In the genomic region with DNA sequence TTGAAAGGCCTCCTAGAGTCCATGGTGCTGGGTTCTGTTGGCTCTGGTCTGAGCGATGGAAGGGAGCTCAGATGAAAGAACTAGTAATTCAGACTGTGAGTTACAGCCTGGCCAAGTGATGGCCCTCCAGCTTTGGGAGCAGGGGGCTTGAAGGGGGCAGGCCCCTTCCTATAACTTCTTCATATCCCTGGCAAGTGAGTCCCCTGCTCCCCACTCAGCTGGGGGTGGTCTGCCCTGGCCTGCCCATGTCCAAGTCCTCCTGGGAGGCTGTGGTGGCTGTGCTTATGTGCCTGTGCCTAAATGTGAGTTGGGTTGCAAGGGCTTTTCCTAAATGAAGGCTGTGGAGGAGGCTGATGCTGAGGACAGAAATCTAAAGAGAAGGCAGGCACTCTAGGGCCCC, we compare ENCODE assay signal across 25 cellular contexts.
"Had no signal": no experiment of that assay in that cellular context is flagged by ENCODE, and none has a peak within 500 bp of the region (broad histone marks: within the 10 kb centered on the region; RNA-seq: fewer than 3 reads in every experiment).

No MANE protein-coding gene starts in this region.

- H3K4me3 Mint-ChIP-seq: activated B cell treated with CpG ODN at 0.5 μM for 24 hours; activated CD4-positive, alpha-beta memory T cell treated with anti-CD3 and anti-CD28 coated beads for 36 hours; activated naive CD8-positive, alpha-beta T cell treated with anti-CD3 and anti-CD28 coated beads, Interleukin-2, amount 50 U/mL, for 24 hours; immature natural killer cell; nephron progenitor cell; stimulated activated effector memory CD8-positive, alpha-beta T cell treated with anti-CD3 and anti-CD28 coated beads, Interleukin-12 subunit alpha, Interleukin-12 subunit beta, amount 100 ng/mL, for 72 hours; T-helper 17 cell had no signal

- H3K9me3 ChIP-seq: right lobe of liver, testis, upper lobe of right lung had no signal

- H3K36me3 ChIP-seq: right lobe of liver, upper lobe of right lung had no signal

- H3K27ac Mint-ChIP-seq: activated B cell treated with CpG ODN at 0.5 μM for 24 hours; activated CD4-positive, alpha-beta memory T cell treated with anti-CD3 and anti-CD28 coated beads for 36 hours; activated naive CD8-positive, alpha-beta T cell treated with anti-CD3 and anti-CD28 coated beads, Interleukin-2, amount 50 U/mL, for 24 hours; activated T-helper 2 cell treated with anti-CD3 and anti-CD28 coated beads, Interferon-gamma antibody, Interleukin-2, Interleukin-4, amounts not matched to agents 10 μg/mL and 5 μg/mL and 100 μg/mL, durations not matched to agents 14 hours and 24 hours and 36 hours; immature natural killer cell; nephron progenitor cell; stimulated activated effector memory CD8-positive, alpha-beta T cell treated with anti-CD3 and anti-CD28 coated beads, Interleukin-12 subunit alpha, Interleukin-12 subunit beta, amount 100 ng/mL, for 72 hours; T-helper 17 cell had no signal

- H3K9me3 Mint-ChIP-seq: activated B cell treated with CpG ODN at 0.5 μM for 24 hours; activated CD4-positive, alpha-beta memory T cell treated with anti-CD3 and anti-CD28 coated beads for 36 hours; activated naive CD8-positive, alpha-beta T cell treated with anti-CD3 and anti-CD28 coated beads, Interleukin-2, amount 50 U/mL, for 24 hours; activated T-helper 2 cell treated with anti-CD3 and anti-CD28 coated beads, Interferon-gamma antibody, Interleukin-2, Interleukin-4, amounts not matched to agents 10 μg/mL and 5 μg/mL and 100 μg/mL, durations not matched to agents 14 hours and 24 hours and 36 hours; stimulated activated effector memory CD8-positive, alpha-beta T cell treated with anti-CD3 and anti-CD28 coated beads, Interleukin-12 subunit alpha, Interleukin-12 subunit beta, amount 100 ng/mL, for 72 hours had no signal

- DNase-seq: activated B cell treated with CpG ODN at 0.5 μM for 24 hours; activated CD4-positive, alpha-beta memory T cell treated with anti-CD3 and anti-CD28 coated beads for 36 hours; activated CD4-positive, alpha-beta T cell treated with anti-CD3 and anti-CD28 coated beads for 48 hours; activated naive CD4-positive, alpha-beta T cell treated with anti-CD3 and anti-CD28 coated beads, Interleukin-2, amount 50 U/mL, for 16 hours; activated naive CD8-positive, alpha-beta T cell treated with anti-CD3 and anti-CD28 coated beads, Interleukin-2, amount 50 U/mL, for 24 hours; activated T-cell treated with anti-CD3 and anti-CD28 coated beads, Interleukin-2, amount 50 U/mL, for 1 hour; effector CD4-positive, alpha-beta T cell; erythroblast; foreskin fibroblast; immature natural killer cell; kidney glomerular epithelial cell; left ventricle myocardium superior; mammary epithelial cell; nephron progenitor cell; stimulated activated CD4-positive, alpha-beta T cell treated with anti-CD3 and anti-CD28 coated beads, Interleukin-1b, Interleukin-23, amount 100 ng/mL, for 48 hours; SW 1271; T-helper 17 cell; testis; upper lobe of right lung had no signal

- ATAC-seq: activated naive CD8-positive, alpha-beta T cell treated with anti-CD3 and anti-CD28 coated beads, Interleukin-2, amount 50 U/mL, for 24 hours; left ventricle myocardium superior; right lobe of liver; stimulated activated effector memory CD8-positive, alpha-beta T cell treated with anti-CD3 and anti-CD28 coated beads, Interleukin-12 subunit alpha, Interleukin-12 subunit beta, amount 100 ng/mL, for 72 hours; T-helper 17 cell; upper lobe of right lung had no signal

- H3K27ac ChIP-seq: parathyroid adenoma, right lobe of liver, SK-N-MC, skin epidermis, testis, upper lobe of right lung had no signal

- H3K36me3 Mint-ChIP-seq: activated CD4-positive, alpha-beta memory T cell treated with anti-CD3 and anti-CD28 coated beads for 36 hours; stimulated activated effector memory CD8-positive, alpha-beta T cell treated with anti-CD3 and anti-CD28 coated beads, Interleukin-12 subunit alpha, Interleukin-12 subunit beta, amount 100 ng/mL, for 72 hours had no signal

- H3K4me1 ChIP-seq: parathyroid adenoma, testis, upper lobe of right lung had no signal

- H3K4me1 Mint-ChIP-seq: activated naive CD8-positive, alpha-beta T cell treated with anti-CD3 and anti-CD28 coated beads, Interleukin-2, amount 50 U/mL, for 24 hours; immature natural killer cell; stimulated activated effector memory CD8-positive, alpha-beta T cell treated with anti-CD3 and anti-CD28 coated beads, Interleukin-12 subunit alpha, Interleukin-12 subunit beta, amount 100 ng/mL, for 72 hours had no signal

- H3K27me3 ChIP-seq: right lobe of liver, testis, upper lobe of right lung had no signal

- H3K27me3 Mint-ChIP-seq: activated B cell treated with CpG ODN at 0.5 μM for 24 hours; activated CD4-positive, alpha-beta memory T cell treated with anti-CD3 and anti-CD28 coated beads for 36 hours; activated naive CD8-positive, alpha-beta T cell treated with anti-CD3 and anti-CD28 coated beads, Interleukin-2, amount 50 U/mL, for 24 hours; T-helper 17 cell had no signal

- H3K4me3 ChIP-seq: right lobe of liver, SK-N-MC, skin epidermis, testis, upper lobe of right lung had no signal
